In genomic region chr14:61342486-61342885, GRCh38 we compare ENCODE assay signal across 9 cellular contexts. TPM values are rescaled to one million over a fixed set of nuclear protein-coding genes. Genes with fewer than 3 reads are reported as not detected.
A peak's percentile ranks its signal among the peaks of the same experiment; 100 is the strongest.
DNase-seq lines count a peak whose midpoint lies in the region; ATAC-seq and TF ChIP-seq lines count a peak whose summit lies in the region.
"Had no signal": no experiment of that assay in that cellular context is flagged by ENCODE, and none has a peak within 500 bp of the region (broad histone marks: within the 10 kb centered on the region; RNA-seq: fewer than 3 reads in every experiment).

No MANE protein-coding gene starts in this region.

- H3K27ac ChIP-seq in effector memory CD4-positive, alpha-beta T cell (ENCODE audit: insufficient read depth, low read length, poor library complexity, severe bottlenecking), result peak overlapping the region; percentile 80

- no peaks in the 10 kb centered on the region for H3K36me3 ChIP-seq in effector memory CD4-positive, alpha-beta T cell (ENCODE audit: control insufficient read depth, insufficient read depth, low read length)

- ATAC-seq in GM18868 (IDR thresholded peaks at IDR 0.05; ENCODE audit: unreplicated experiment) (peak; percentile 34), GM18907 (IDR thresholded peaks at IDR 0.05; ENCODE audit: unreplicated experiment) (no peak), GM21576 (IDR thresholded peaks at IDR 0.05; ENCODE audit: unreplicated experiment) (no peak)

- no peak overlapping the region for H3K4me3 ChIP-seq in effector memory CD4-positive, alpha-beta T cell (ENCODE audit: insufficient read depth, low read depth, low read length, poor library complexity, severe bottlenecking)

- DNase-seq in activated CD4-positive, alpha-beta T cell treated with anti-CD3 and anti-CD28 coated beads, Interleukin-2, amount 50 U/mL, for 4 hours, result peak; percentile 79 to 81
- peak; percentile 68 to 77 (median 76) for DNase-seq in effector memory CD4-positive, alpha-beta T cell
- DNase-seq in stimulated activated CD8-positive, alpha-beta memory T cell treated with anti-CD3 and anti-CD28 coated beads, Interleukin-12 subunit alpha, Interleukin-12 subunit beta, amount 100 ng/mL, for 1 hour (ENCODE audit: low read depth), result peak; percentile 84
- DNase-seq in germinal center (ENCODE audit: low spot score) (no peak), progenitor cell of endocrine pancreas (ENCODE audit: low spot score, unreplicated experiment) (no peak)
- DNase-seq: NCI-H748 treated with DMSO at 0.1 percent for 48 hours had no signal

- TF ChIP-seq CTCF in progenitor cell of endocrine pancreas (IDR thresholded peaks at IDR 0.05; ENCODE audit: unreplicated experiment), result no peak

- peaks cover 3% of the 10 kb centered on the region for H3K27me3 Mint-ChIP-seq in progenitor cell of endocrine pancreas

- no peaks in the 10 kb centered on the region for H3K27me3 ChIP-seq in effector memory CD4-positive, alpha-beta T cell (replicated peaks; ENCODE audit: control insufficient read depth, insufficient read depth, low read length, poor library complexity, severe bottlenecking)

- H3K27ac Mint-ChIP-seq in progenitor cell of endocrine pancreas, result no peak overlapping the region

- no peaks in the 10 kb centered on the region for H3K9me3 Mint-ChIP-seq in progenitor cell of endocrine pancreas (ENCODE audit: low read depth)

- H3K4me1 Mint-ChIP-seq in progenitor cell of endocrine pancreas (ENCODE audit: low read depth), result peaks cover 19% of the 10 kb centered on the region

- peaks cover 96% of the 10 kb centered on the region for H3K4me1 ChIP-seq in effector memory CD4-positive, alpha-beta T cell (ENCODE audit: control insufficient read depth, insufficient read depth, low read length, poor library complexity, severe bottlenecking)

- H3K4me3 Mint-ChIP-seq in progenitor cell of endocrine pancreas (ENCODE audit: low read depth), result no peak overlapping the region

- no peaks in the 10 kb centered on the region for H3K9me3 ChIP-seq in effector memory CD4-positive, alpha-beta T cell (ENCODE audit: control insufficient read depth, low read length)

- no peaks in the 10 kb centered on the region for H3K36me3 Mint-ChIP-seq in progenitor cell of endocrine pancreas (ENCODE audit: insufficient read depth)

RNA-seq across cellular contexts. Expression of gene PRKCH, which starts 21.1 kb away (rescaled TPM):
- total RNA-seq in progenitor cell of endocrine pancreas, result 4.5 and 5.1 TPM in 2 replicates

Comparison
In these comparisons a context has a peak if more than half of its experiments do, and no peak if none do; other contexts are left out.
1. DNase-seq: peak in activated CD4-positive, alpha-beta T cell treated with anti-CD3 and anti-CD28 coated beads, Interleukin-2, amount 50 U/mL, for 4 hours (2 of 2), effector memory CD4-positive, alpha-beta T cell (3 of 3) and stimulated activated CD8-positive, alpha-beta memory T cell treated with anti-CD3 and anti-CD28 coated beads, Interleukin-12 subunit alpha, Interleukin-12 subunit beta, amount 100 ng/mL, for 1 hour (single experiment); none in germinal center (single experiment) and progenitor cell of endocrine pancreas (single experiment).